ENCODE assay signal across 14 cellular contexts in genomic region chr6:87879144-87879861, GRCh38.
A peak's percentile ranks its signal among the peaks of the same experiment; 100 is the strongest.
DNase-seq lines count a peak whose midpoint lies in the region; ATAC-seq and TF ChIP-seq lines count a peak whose summit lies in the region.
"Had no signal": no experiment of that assay in that cellular context is flagged by ENCODE, and none has a peak within 500 bp of the region (broad histone marks: within the 10 kb centered on the region; RNA-seq: fewer than 3 reads in every experiment).

No MANE protein-coding gene starts in this region.

- BruUV-seq in PC-3 (replicated peaks; lab: Mats Ljungman, UMichigan), result no TSS peak

- H3K27ac ChIP-seq in PC-3 (ENCODE audit: low read length), result no peak overlapping the region
- H3K27ac ChIP-seq in testis, result no peak overlapping the region
- H3K27ac ChIP-seq: body of pancreas, SJSA1 had no signal

- no peaks in the 10 kb centered on the region for H3K36me3 ChIP-seq in PC-3 (ENCODE audit: low read depth, low read length)
- H3K36me3 ChIP-seq in testis (ENCODE audit: low read depth, missing control alignments), result no peaks in the 10 kb centered on the region
- H3K36me3 ChIP-seq: SJSA1 had no signal

- H3K4me1 Mint-ChIP-seq in glutamatergic neuron (ENCODE audit: low read depth, unreplicated experiment), result peaks cover 50% of the 10 kb centered on the region

- H3K27ac Mint-ChIP-seq in glutamatergic neuron (ENCODE audit: unreplicated experiment), result peak overlapping the region; percentile 98

- H2AFZ ChIP-seq in PC-3 (ENCODE audit: low read length), result no peak overlapping the region

- peaks cover 51% of the 10 kb centered on the region for H3K27me3 ChIP-seq in PC-3 (ENCODE audit: low read length)
- no peaks in the 10 kb centered on the region for H3K27me3 ChIP-seq in testis
- H3K27me3 ChIP-seq: body of pancreas had no signal

- no peak overlapping the region for H3K9ac ChIP-seq in PC-3 (ENCODE audit: low read length)

- H3K36me3 Mint-ChIP-seq in glutamatergic neuron (ENCODE audit: unreplicated experiment), result peaks cover 12% of the 10 kb centered on the region

- no peaks in the 10 kb centered on the region for H3K9me3 ChIP-seq in PC-3 (ENCODE audit: low read length)
- no peaks in the 10 kb centered on the region for H3K9me3 ChIP-seq in testis
- H3K9me3 ChIP-seq: body of pancreas, SJSA1 had no signal

- DNase-seq in LHCN-M2 (ENCODE audit: low read depth) (peak; percentile 40), glutamatergic neuron (peak; percentile 45), NCI-H146 treated with DMSO at 0.1 percent for 48 hours (lab: John Stamatoyannopoulos, UW; ENCODE audit: unreplicated experiment) (no peak), PC-3 (no peak), testis (no peak)
- DNase-seq: body of pancreas; mesendoderm; small intestine; stimulated activated naive CD4-positive, alpha-beta T cell had no signal

- TF ChIP-seq CTCF in glutamatergic neuron (IDR thresholded peaks at IDR 0.05; ENCODE audit: partially characterized antibody, unreplicated experiment) (no peak), PC-3 (conservative IDR thresholded peaks at IDR 0.05; ENCODE audit: low read depth, low read length) (no peak), testis (IDR thresholded peaks at IDR 0.05) (no peak)

- peaks cover 14% of the 10 kb centered on the region for H3K9me3 Mint-ChIP-seq in glutamatergic neuron (ENCODE audit: unreplicated experiment)

- no peaks in the 10 kb centered on the region for H3K79me2 ChIP-seq in PC-3 (ENCODE audit: low read length)

- H3K4me2 ChIP-seq in PC-3 (ENCODE audit: low read length), result no peak overlapping the region

- WGBS in testis, 2 donors, result 69 to 77% methylated on average over 7 of the region's 7 CpGs

- no peaks in the 10 kb centered on the region for H3K4me1 ChIP-seq in PC-3 (ENCODE audit: insufficient read depth, low read length)
- H3K4me1 ChIP-seq in testis, result no peaks in the 10 kb centered on the region
- H3K4me1 ChIP-seq: body of pancreas, SJSA1 had no signal

- POLR2A ChIA-PET in PC-3 (lab: Charles Lee; ENCODE audit: unreplicated experiment), result no interaction called here

- no peak for TF ChIP-seq POLR2A in testis (IDR thresholded peaks at IDR 0.05)

- H3K9me2 ChIP-seq in PC-3 (replicated peaks; ENCODE audit: low read length), result no peaks in the 10 kb centered on the region

- H4K20me1 ChIP-seq in PC-3 (ENCODE audit: low read length), result no peaks in the 10 kb centered on the region

- peak overlapping the region; percentile 68 for H3K4me3 Mint-ChIP-seq in glutamatergic neuron (ENCODE audit: unreplicated experiment)

- intact Hi-C loops in PC-3 (cut with micrococcal nuclease) (no loop called here), testis (cut with DNase I; ENCODE audit: low total_unique reads) (no loop called here)

- peaks cover 5% of the 10 kb centered on the region for H3K27me3 Mint-ChIP-seq in glutamatergic neuron (ENCODE audit: unreplicated experiment)

- H3K4me3 ChIP-seq in PC-3 (ENCODE audit: low read length) (no peak overlapping the region), testis (no peak overlapping the region)
- H3K4me3 ChIP-seq: body of pancreas, SJSA1 had no signal

- CTCF ChIA-PET in PC-3 (lab: Charles Lee), result no interaction called here

- H3F3A ChIP-seq in PC-3 (ENCODE audit: low read length, unreplicated experiment), result no peaks in the 10 kb centered on the region

- ATAC-seq in GM18520 (IDR thresholded peaks at IDR 0.05; ENCODE audit: unreplicated experiment) (peak; percentile 52), HG02571 (IDR thresholded peaks at IDR 0.05; ENCODE audit: unreplicated experiment) (peak; percentile 89), PC-3 (no peak), GM19467 (IDR thresholded peaks at IDR 0.05; ENCODE audit: unreplicated experiment) (no peak)
- ATAC-seq: body of pancreas, HCT116 had no signal

Comparison
In these comparisons a context has a peak if more than half of its experiments do, and no peak if none do; other contexts are left out.
1. ATAC-seq: peak in GM18520 (single experiment) and HG02571 (single experiment); none in PC-3 (single experiment) and GM19467 (single experiment).
2. DNase-seq: peak in LHCN-M2 (single experiment) and glutamatergic neuron (single experiment); none in NCI-H146 treated with DMSO at 0.1 percent for 48 hours (single experiment), PC-3 (single experiment) and testis (single experiment).